In genomic region chr10:60207894-60208293, GRCh38 we compare ENCODE assay signal across 26 cellular contexts.
"Had no signal": no experiment of that assay in that cellular context is flagged by ENCODE, and none has a peak within 500 bp of the region (broad histone marks: within the 10 kb centered on the region; RNA-seq: fewer than 3 reads in every experiment).

No MANE protein-coding gene starts in this region.

- H3K27ac ChIP-seq: adrenal gland, body of pancreas, breast epithelium, Peyer's patch, SJSA1 had no signal

- H3K9me3 ChIP-seq: adrenal gland, body of pancreas, breast epithelium, MG63, Peyer's patch, SJSA1 had no signal

- ATAC-seq: activated naive CD4-positive, alpha-beta T cell treated with anti-CD3 and anti-CD28 coated beads, Interleukin-2, amount 50 U/mL, for 72 hours; activated T-cell treated with anti-CD3 and anti-CD28 coated beads, Interleukin-2, amount 50 U/mL, for 4 hours; T-cell; T-helper 17 cell had no signal

- H3K4me2 ChIP-seq: SK-N-SH had no signal

- H3K4me1 ChIP-seq: adrenal gland, body of pancreas, breast epithelium, SJSA1 had no signal

- H3K9ac ChIP-seq: SK-N-SH had no signal

- H3K27me3 ChIP-seq: adrenal gland, body of pancreas, breast epithelium, Peyer's patch had no signal

- DNase-seq: activated B cell treated with CpG ODN at 0.5 μM for 24 hours; activated CD4-positive, alpha-beta memory T cell treated with anti-CD3 and anti-CD28 coated beads for 36 hours; activated CD4-positive, alpha-beta T cell treated with anti-CD3 and anti-CD28 coated beads for 4 hours; activated CD4-positive, alpha-beta T cell treated with anti-CD3 and anti-CD28 coated beads, Interleukin-2, amount 50 U/mL, for 1 hour; activated CD4-positive, CD25-positive, alpha-beta regulatory T cell treated with anti-CD3 and anti-CD28 coated beads, Interleukin-2, amount 50 U/mL, for 72 hours; activated CD8-positive, alpha-beta memory T cell treated with anti-CD3 and anti-CD28 coated beads, Interleukin-2, amount 50 U/mL, for 4 hours; activated gamma-delta T cell treated with Interleukin-2 at 50 U/mL for 16 hours; activated naive CD4-positive, alpha-beta T cell treated with anti-CD3 and anti-CD28 coated beads for 36 hours; activated T-cell treated with anti-CD3 and anti-CD28 coated beads for 4 hours; activated T-cell treated with anti-CD3 and anti-CD28 coated beads, Interleukin-2, amount 50 U/mL, for 4 hours; adrenal gland; body of pancreas; KG1; MG63; NCI-H187; NCI-H2029 treated with DMSO at 0.1 percent for 48 hours; NCI-H2227 treated with DMSO at 0.1 percent for 48 hours; Peyer's patch; RPMI8226; SHP77 treated with DMSO at 0.1 percent for 48 hours; SK-N-SH; T-cell; T-helper 17 cell had no signal

- H3K9me2 ChIP-seq: SK-N-SH had no signal

- H3K36me3 ChIP-seq: adrenal gland, breast epithelium, MG63, Peyer's patch, SJSA1 had no signal

- H3K4me3 ChIP-seq: adrenal gland, body of pancreas, breast epithelium, MG63, Peyer's patch, SJSA1 had no signal
